In the genomic region with DNA sequence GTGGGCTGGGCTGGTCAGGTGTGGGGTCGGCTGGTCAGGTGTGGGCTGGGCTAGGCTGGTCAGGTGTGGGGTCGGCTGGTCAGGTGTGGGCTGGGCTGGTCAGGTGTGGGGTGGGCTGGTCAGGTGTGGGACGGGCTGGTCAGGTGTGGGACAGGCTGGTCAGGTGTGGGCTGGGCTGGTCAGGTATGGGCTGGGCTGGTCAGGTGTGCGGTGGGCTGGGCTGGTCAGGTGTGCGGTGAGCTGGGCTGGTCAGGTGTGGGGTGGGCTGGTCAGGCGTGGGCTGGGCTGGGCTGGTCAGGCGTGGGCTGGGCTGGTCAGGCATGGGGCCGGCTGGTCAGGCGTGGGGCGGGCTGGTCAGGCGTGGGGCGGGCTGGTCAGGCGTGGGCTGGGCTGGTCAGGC, we compare ENCODE assay signal across 22 cellular contexts. TPM values are rescaled to one million over a fixed set of nuclear protein-coding genes. Genes with fewer than 3 reads are reported as not detected.
"Had no signal": no experiment of that assay in that cellular context is flagged by ENCODE, and none has a peak within 500 bp of the region (broad histone marks: within the 10 kb centered on the region; RNA-seq: fewer than 3 reads in every experiment).

No MANE protein-coding gene starts in this region.

- H2AFZ ChIP-seq: neural progenitor cell had no signal

- H3K4me2 ChIP-seq: neural progenitor cell had no signal

- H3K4me3 ChIP-seq: dorsolateral prefrontal cortex, heart right ventricle, left ventricle myocardium inferior, lower lobe of right lung, neural progenitor cell, psoas muscle, stomach, thoracic aorta, transverse colon had no signal

- DNase-seq: cortex of kidney; dorsolateral prefrontal cortex; effector memory CD4-positive, alpha-beta T cell; islet precursor cell; left ventricle myocardium inferior; lower lobe of right lung; psoas muscle; retina; stimulated activated CD4-positive, alpha-beta T cell treated with anti-CD3 and anti-CD28 coated beads, Interleukin-2, amount 100 ng/mL, for 24 hours; stimulated activated CD4-positive, alpha-beta T cell treated with anti-CD3 and anti-CD28 coated beads, Interleukin-4, amount 100 ng/mL, for 4 hours; stomach; substantia nigra; transverse colon had no signal

- H3K36me3 Mint-ChIP-seq: memory B cell; mesothelial cell of epicardium; natural killer cell treated with Interleukin-12 subunit alpha and Interleukin-12 subunit beta and Interleukin-15 and Interleukin-18, amount 100 ng/mL, for 72 hours; neural progenitor cell had no signal

- H3K4me1 Mint-ChIP-seq: neural progenitor cell had no signal

- H3K9me3 ChIP-seq: heart right ventricle, left ventricle myocardium inferior, lower lobe of right lung, psoas muscle, stomach, thoracic aorta, transverse colon had no signal

- ATAC-seq: esophagus mucosa; heart right ventricle; lower lobe of right lung; natural killer cell treated with Interleukin-12 subunit alpha and Interleukin-12 subunit beta and Interleukin-15 and Interleukin-18, amount 100 ng/mL, for 72 hours; psoas muscle; sciatic nerve had no signal

- H3K36me3 ChIP-seq: heart right ventricle, left ventricle myocardium inferior, lower lobe of right lung, neural progenitor cell, stomach, thoracic aorta, transverse colon had no signal

- H3K4me1 ChIP-seq: left ventricle myocardium inferior, neural progenitor cell, psoas muscle, transverse colon had no signal

- H3K27me3 ChIP-seq: dorsolateral prefrontal cortex had no signal

- H3K27me3 Mint-ChIP-seq: natural killer cell treated with Interleukin-12 subunit alpha and Interleukin-12 subunit beta and Interleukin-15 and Interleukin-18, amount 100 ng/mL, for 72 hours had no signal

- H3K9me3 Mint-ChIP-seq: memory B cell; mesothelial cell of epicardium; natural killer cell treated with Interleukin-12 subunit alpha and Interleukin-12 subunit beta and Interleukin-15 and Interleukin-18, amount 100 ng/mL, for 72 hours; neural progenitor cell had no signal

- H3K4me3 Mint-ChIP-seq: mesothelial cell of epicardium, neural progenitor cell had no signal

- H3K27ac ChIP-seq: left ventricle myocardium inferior, neural progenitor cell, psoas muscle, thoracic aorta had no signal

- H3K27ac Mint-ChIP-seq: mesothelial cell of epicardium, neural progenitor cell had no signal

RNA-seq across cellular contexts. Expression of a gene that starts 6.3 kb away (rescaled TPM):
- total RNA-seq: skeletal muscle tissue had no signal
